ENCODE assay signal across 2 cellular contexts in the genomic region with DNA sequence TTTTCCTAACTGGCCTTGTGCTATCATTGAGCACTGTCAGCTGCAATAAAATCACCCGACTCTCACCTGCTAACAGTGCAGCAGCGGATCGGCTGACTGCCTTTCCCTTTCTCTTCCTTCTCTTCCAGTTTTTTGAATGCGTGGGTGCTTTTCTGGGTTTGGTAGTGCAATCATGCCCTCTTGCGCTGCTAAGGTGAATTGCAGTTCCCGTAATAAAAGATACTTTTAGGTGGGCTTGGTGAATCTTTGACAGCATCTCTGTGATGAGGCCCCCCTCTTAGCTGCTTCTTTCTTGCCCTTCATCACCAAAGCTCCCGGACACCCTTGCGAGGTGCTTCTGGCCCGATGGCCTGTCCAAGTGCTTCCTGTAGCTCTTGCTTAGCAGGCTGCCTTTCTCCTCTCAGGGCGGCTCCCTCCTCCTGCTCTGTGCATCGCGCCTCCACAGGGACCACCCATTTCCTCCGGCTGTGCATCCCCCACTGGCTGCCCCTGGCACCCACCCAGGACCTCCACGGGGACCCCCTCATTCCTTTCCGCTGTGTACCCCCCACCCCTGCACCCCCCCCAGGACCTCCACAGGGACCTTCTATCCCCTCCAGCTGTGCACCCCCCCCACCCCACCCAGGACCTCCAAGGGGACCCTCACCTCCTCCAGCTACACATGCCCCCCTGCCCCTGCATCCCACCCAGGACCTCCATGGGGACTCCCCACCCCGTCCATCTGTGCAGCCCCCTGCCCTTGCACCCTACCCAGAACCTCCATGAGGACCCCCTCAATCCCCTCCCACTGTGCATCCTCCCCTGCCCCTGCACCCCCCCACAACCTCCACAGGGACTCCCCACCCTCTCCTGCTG.
A peak's percentile ranks its signal among the peaks of the same experiment; 100 is the strongest.
TF ChIP-seq lines count a peak whose summit lies in the region.

No MANE protein-coding gene starts in this region.

TF ChIP-seq in SK-N-SH treated with all-trans-retinoic acid at 6 μM for 48 hours, 23 proteins besides CTCF, POLR2A, EP300 and RAD21 (continued from another document):
- TF ChIP-seq, protein P1, sequence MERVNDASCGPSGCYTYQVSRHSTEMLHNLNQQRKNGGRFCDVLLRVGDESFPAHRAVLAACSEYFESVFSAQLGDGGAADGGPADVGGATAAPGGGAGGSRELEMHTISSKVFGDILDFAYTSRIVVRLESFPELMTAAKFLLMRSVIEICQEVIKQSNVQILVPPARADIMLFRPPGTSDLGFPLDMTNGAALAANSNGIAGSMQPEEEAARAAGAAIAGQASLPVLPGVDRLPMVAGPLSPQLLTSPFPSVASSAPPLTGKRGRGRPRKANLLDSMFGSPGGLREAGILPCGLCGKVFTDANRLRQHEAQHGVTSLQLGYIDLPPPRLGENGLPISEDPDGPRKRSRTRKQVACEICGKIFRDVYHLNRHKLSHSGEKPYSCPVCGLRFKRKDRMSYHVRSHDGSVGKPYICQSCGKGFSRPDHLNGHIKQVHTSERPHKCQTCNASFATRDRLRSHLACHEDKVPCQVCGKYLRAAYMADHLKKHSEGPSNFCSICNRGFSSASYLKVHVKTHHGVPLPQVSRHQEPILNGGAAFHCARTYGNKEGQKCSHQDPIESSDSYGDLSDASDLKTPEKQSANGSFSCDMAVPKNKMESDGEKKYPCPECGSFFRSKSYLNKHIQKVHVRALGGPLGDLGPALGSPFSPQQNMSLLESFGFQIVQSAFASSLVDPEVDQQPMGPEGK (CRISPR knock-in tag; IDR thresholded peaks at IDR 0.05; ENCODE audit: borderline replicate concordance): no peak
- TF ChIP-seq ZC3H10 (CRISPR knock-in tag; IDR thresholded peaks at IDR 0.05) (no peak), ISL1 (CRISPR knock-in tag; IDR thresholded peaks at IDR 0.05) (no peak), BACH2 (CRISPR knock-in tag; IDR thresholded peaks at IDR 0.05; ENCODE audit: borderline replicate concordance) (no peak), TOX (CRISPR knock-in tag; IDR thresholded peaks at IDR 0.05; ENCODE audit: borderline replicate concordance) (no peak)

TF ChIP-seq in GM12878, 131 proteins besides CTCF, POLR2A, EP300 and RAD21 (continued from another document):
- no peak for TF ChIP-seq NR2C2 (IDR thresholded peaks at IDR 0.05; ENCODE audit: borderline replicate concordance, control insufficient read depth, insufficient read length, low read depth)
- peak; percentile 51 for TF ChIP-seq EED (IDR thresholded peaks at IDR 0.05; ENCODE audit: low read depth)
- peak; percentile 21; the same call in 1 of the 2 replicates for TF ChIP-seq NBN (IDR thresholded peaks at IDR 0.05)
- TF ChIP-seq EGR1 (IDR thresholded peaks at IDR 0.05; ENCODE audit: borderline replicate concordance in 1 of 2, low read depth in 2 of 2, low read length in 2 of 2): peak in 1 of 2 experiments; percentile 99; a peak in 2 of 3 replicates
- TF ChIP-seq ZNF687 (IDR thresholded peaks at IDR 0.05): no peak
- peak; percentile 13; the same call in 1 of the 3 replicates for TF ChIP-seq POU2F2 (IDR thresholded peaks at IDR 0.05; ENCODE audit: borderline replicate concordance, low read depth, low read length)
- peak; percentile 49; the same call in 1 of the 2 replicates for TF ChIP-seq IKZF1 (conservative IDR thresholded peaks at IDR 0.05)
- TF ChIP-seq TCF3 (IDR thresholded peaks at IDR 0.05; ENCODE audit: borderline replicate concordance, insufficient read depth, low read depth, low read length): no peak
- peak in 1 of 2 experiments; percentile 51; a peak in 3 of 4 replicates for TF ChIP-seq IKZF2 (IDR thresholded peaks at IDR 0.05)
- TF ChIP-seq YY1 (IDR thresholded peaks at IDR 0.05; ENCODE audit: low read depth, low read length): peak; percentile 55; the same call in 1 of the 2 replicates
- TF ChIP-seq, protein P2, sequence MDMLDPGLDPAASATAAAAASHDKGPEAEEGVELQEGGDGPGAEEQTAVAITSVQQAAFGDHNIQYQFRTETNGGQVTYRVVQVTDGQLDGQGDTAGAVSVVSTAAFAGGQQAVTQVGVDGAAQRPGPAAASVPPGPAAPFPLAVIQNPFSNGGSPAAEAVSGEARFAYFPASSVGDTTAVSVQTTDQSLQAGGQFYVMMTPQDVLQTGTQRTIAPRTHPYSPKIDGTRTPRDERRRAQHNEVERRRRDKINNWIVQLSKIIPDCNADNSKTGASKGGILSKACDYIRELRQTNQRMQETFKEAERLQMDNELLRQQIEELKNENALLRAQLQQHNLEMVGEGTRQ (IDR thresholded peaks at IDR 0.05; ENCODE audit: borderline replicate concordance, low read depth, low read length): no peak
- 0 out of 2 replicates have a peak, but pooled peaks have one; percentile 24 for TF ChIP-seq TBL1XR1 (IDR thresholded peaks at IDR 0.05; ENCODE audit: low read depth, low read length)
